8 cellular contexts compared by ENCODE assay signal in the genomic region with DNA sequence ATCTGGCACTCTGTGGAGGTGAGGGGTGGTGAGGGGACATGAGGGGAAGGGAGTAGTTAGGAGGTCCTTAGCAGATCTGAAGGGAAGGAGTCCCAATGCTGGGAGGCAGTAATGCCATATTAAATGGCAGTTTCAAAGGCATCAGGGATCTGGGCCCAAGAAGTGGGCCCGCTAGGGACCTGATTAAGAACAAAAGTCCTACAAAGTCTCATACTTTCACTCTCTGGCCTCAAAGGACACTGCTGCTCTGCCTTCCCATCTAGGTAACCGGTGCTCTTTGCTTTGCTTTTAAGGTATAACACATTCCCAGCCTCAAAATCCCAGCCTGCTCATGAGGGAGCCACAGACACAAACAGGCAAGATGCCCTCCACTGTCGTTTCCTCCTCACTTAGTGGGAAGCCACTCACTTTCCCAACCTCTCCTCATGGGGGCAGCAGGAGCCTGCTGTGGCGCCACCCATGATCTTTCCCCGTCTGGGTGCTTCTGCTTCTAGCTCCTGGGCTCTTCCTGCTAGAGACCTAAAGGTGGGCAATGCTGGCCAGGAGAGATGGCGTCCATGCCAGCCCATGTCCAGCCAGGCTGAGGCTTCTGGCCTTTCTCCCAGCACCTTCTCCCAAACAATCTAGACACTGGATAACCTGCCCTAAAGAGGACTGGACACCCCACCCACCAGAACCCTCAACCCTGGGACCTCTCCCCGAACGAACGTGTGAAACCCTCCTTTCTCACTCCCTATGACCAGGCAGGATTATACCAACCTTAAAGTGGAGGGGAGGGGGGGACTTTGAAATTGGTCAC.
DNase-seq lines count a peak whose midpoint lies in the region; ATAC-seq and TF ChIP-seq lines count a peak whose summit lies in the region.

No MANE protein-coding gene starts in this region.

- H3K27me3 ChIP-seq in Peyer's patch: no peaks in the 10 kb centered on the region

- peak in 4 of 6 experiments; percentile 53 to 85 (median 80) for TF ChIP-seq CTCF in Peyer's patch (IDR thresholded peaks at IDR 0.05)
- TF ChIP-seq CTCF in brain (conservative IDR thresholded peaks at IDR 0.05): peak; percentile 67 to 74

- intact Hi-C loops in activated CD4-positive, alpha-beta T cell treated with anti-CD3 and anti-CD28 coated beads for 36 hours (cut with DNase I, micrococcal nuclease): loop anchor here (1.0 to 10.0 kb wide), 2 partner anchors 117 to 559 kb away; no protein-coding TSS in a partner anchor

- H3K4me3 Mint-ChIP-seq in activated CD4-positive, alpha-beta T cell treated with anti-CD3 and anti-CD28 coated beads for 36 hours: no peak overlapping the region
- peak overlapping the region in 1 of 5 experiments; percentile 9 for H3K4me3 Mint-ChIP-seq in brain

- no peak overlapping the region for H3K4me3 ChIP-seq in Peyer's patch

- no peaks in the 10 kb centered on the region for H3K36me3 ChIP-seq in Peyer's patch

- DNase-seq in activated CD4-positive, alpha-beta T cell treated with anti-CD3 and anti-CD28 coated beads for 36 hours: peak; percentile 74
- DNase-seq in activated CD4-positive, alpha-beta T cell treated with anti-CD3 and anti-CD28 coated beads for 1 hour: no peak
- DNase-seq in HT1080 (ENCODE audit: low read depth) (peak; percentile 60), Peyer's patch (peak; percentile 48 to 84 (median 76)), inferior parietal cortex (ENCODE audit: extremely low spot score) (peak; percentile 76)
- peak; percentile 47 for DNase-seq in stimulated activated CD4-positive, alpha-beta T cell treated with anti-CD3 and anti-CD28 coated beads, Interleukin-1b, Interleukin-23, amount 100 ng/mL, for 48 hours

- ATAC-seq in activated CD4-positive, alpha-beta T cell treated with anti-CD3 and anti-CD28 coated beads for 36 hours: peak; percentile 93
- ATAC-seq in GM21576 (IDR thresholded peaks at IDR 0.05; ENCODE audit: unreplicated experiment): peak; percentile 74

- no peaks in the 10 kb centered on the region for H3K4me1 ChIP-seq in Peyer's patch

- TF ChIP-seq POLR2A in Peyer's patch (IDR thresholded peaks at IDR 0.05): no peak

- no peaks in the 10 kb centered on the region for H3K9me3 Mint-ChIP-seq in activated CD4-positive, alpha-beta T cell treated with anti-CD3 and anti-CD28 coated beads for 36 hours (ENCODE audit: low read depth)
- no peaks in the 10 kb centered on the region for H3K9me3 Mint-ChIP-seq in brain

- H3K27ac Mint-ChIP-seq in activated CD4-positive, alpha-beta T cell treated with anti-CD3 and anti-CD28 coated beads for 36 hours: no peak overlapping the region
- peak overlapping the region in 4 of 5 experiments; percentile 44 to 72 (median 54) for H3K27ac Mint-ChIP-seq in brain

- H3K4me1 Mint-ChIP-seq in activated CD4-positive, alpha-beta T cell treated with anti-CD3 and anti-CD28 coated beads for 36 hours: peaks cover 11% of the 10 kb centered on the region
- peaks cover 13% of the 10 kb centered on the region for H3K4me1 Mint-ChIP-seq in brain

- CTCF ChIA-PET in activated CD4-positive, alpha-beta T cell treated with anti-CD3 and anti-CD28 coated beads for 36 hours (lab: Charles Lee): interaction anchor here (0.5 to 3.6 kb wide), 8 partner anchors 15 to 659 kb away, joined by 3 to 22 read pairs (median 4); no protein-coding TSS in a partner anchor

- H3K27me3 Mint-ChIP-seq in activated CD4-positive, alpha-beta T cell treated with anti-CD3 and anti-CD28 coated beads for 36 hours: no peaks in the 10 kb centered on the region
- no peaks in the 10 kb centered on the region for H3K27me3 Mint-ChIP-seq in brain

- POLR2A ChIA-PET in activated CD4-positive, alpha-beta T cell treated with anti-CD3 and anti-CD28 coated beads for 36 hours (lab: Charles Lee): no interaction called here

- no peaks in the 10 kb centered on the region for H3K9me3 ChIP-seq in Peyer's patch

- H3K36me3 Mint-ChIP-seq in activated CD4-positive, alpha-beta T cell treated with anti-CD3 and anti-CD28 coated beads for 36 hours (ENCODE audit: low read depth): no peaks in the 10 kb centered on the region
- H3K36me3 Mint-ChIP-seq in brain: no peaks in the 10 kb centered on the region

- H3K27ac ChIP-seq in Peyer's patch: peak overlapping the region in 3 of 4 donors; percentile 3 to 49 (median 25)
